1 cellular context compared by ENCODE assay signal in the genomic region with DNA sequence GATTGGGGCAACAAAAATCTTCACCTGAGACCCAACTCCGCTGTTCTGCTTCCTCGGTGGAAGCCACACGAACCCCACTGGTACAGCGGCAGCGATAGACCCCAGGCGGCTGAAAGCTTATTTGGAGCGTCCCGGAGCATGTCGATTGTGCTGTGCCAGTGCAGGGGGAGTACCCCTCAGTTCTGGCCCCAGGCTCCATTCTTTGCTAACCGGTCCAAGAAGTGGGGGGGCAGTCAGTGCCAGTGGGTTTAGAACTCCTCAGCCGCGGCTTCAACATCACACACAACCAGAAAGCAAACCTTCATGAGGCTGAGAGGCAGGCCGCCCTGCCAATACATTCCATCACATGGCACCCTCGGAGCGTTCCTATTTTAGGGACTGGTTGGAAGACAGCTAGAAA.
TF ChIP-seq lines count a peak whose summit lies in the region.

No MANE protein-coding gene starts in this region.

TF ChIP-seq in endothelial cell of umbilical vein, 7 proteins besides CTCF, POLR2A, EP300 and RAD21 (continued from another document):
- TF ChIP-seq GATA2 (IDR thresholded peaks at IDR 0.05; ENCODE audit: insufficient read depth, insufficient read length, low read depth, low read length) (no peak), POLR2AphosphoS5 (IDR thresholded peaks at IDR 0.05; ENCODE audit: insufficient read depth, low read depth, low read length) (no peak)
TF ChIP-seq in endothelial cell of umbilical vein: peak in this region for 0.
